ENCODE assay signal across 21 cellular contexts in the genomic region with DNA sequence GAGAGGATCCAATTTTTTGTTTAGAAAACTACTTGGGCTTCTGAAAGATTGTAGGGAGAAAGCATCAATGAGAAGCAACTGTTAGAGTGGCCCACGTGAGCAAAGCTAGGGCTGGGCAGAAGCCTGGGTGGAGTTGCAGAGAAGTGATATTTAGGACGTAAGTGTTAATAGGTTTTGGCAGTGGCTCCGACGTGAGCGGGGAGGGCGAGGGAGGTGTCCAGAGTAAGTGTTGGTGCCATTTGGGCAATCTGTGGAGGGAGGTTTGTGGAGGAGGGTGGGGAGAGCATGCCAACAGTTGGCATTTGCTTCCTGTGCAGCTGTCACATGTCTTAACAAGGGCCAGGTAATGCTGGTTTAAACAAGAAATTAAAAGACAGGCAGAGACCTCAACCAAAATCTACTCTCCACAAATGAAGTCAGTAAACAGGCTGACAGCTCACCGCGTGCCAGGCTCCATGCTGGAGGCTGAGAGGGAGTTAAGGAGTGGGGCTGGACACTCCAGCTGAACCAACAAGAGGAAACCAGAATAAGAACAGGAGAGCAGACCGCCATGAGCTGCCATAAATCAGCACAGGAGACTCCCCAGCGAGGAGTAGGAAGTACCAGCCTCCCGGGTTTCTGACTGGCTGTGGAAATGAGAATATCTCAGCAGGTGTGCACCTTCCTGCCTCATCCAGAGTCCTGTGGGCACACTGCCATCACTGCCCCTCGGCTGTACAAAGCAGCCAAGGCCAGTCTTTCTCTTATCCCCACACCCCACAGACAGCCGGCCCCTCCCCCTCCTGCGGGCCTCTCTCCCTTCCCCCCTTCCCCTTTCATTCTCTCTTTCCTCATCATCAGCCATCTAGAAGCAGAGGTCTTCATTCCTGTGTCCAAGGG.
DNase-seq lines count a peak whose midpoint lies in the region; ATAC-seq, FAIRE-seq and TF ChIP-seq lines count a peak whose summit lies in the region.
"Had no signal": no experiment of that assay in that cellular context is flagged by ENCODE, and none has a peak within 500 bp of the region (broad histone marks: within the 10 kb centered on the region; RNA-seq: fewer than 3 reads in every experiment).

No MANE protein-coding gene starts in this region.

- no peaks in the 10 kb centered on the region for H4K20me1 ChIP-seq in neural progenitor cell (ENCODE audit: low read depth)

- H3K4me2 ChIP-seq in neural progenitor cell = no peak overlapping the region

- H3F3A ChIP-seq in neural progenitor cell (ENCODE audit: low read depth) = no peaks in the 10 kb centered on the region

- peaks cover 33% of the 10 kb centered on the region for H3K4me1 Mint-ChIP-seq in neural progenitor cell
- H3K4me1 Mint-ChIP-seq in activated T-cell treated with anti-CD3 and anti-CD28 coated beads, Interleukin-2, amount 50 U/mL, for 72 hours (ENCODE audit: low read depth) = no peaks in the 10 kb centered on the region

- no peak overlapping the region for H3K4me3 ChIP-seq in neural progenitor cell
- H3K4me3 ChIP-seq: adrenal gland had no signal

- ATAC-seq in GM18868 (IDR thresholded peaks at IDR 0.05; ENCODE audit: unreplicated experiment) = no peak
- no peak for ATAC-seq in activated T-cell treated with anti-CD3 and anti-CD28 coated beads, Interleukin-2, amount 50 U/mL, for 72 hours (replicated peaks in 1 of 2)
- ATAC-seq: activated CD8-positive, alpha-beta T cell treated with anti-CD3 and anti-CD28 coated beads for 36 hours had no signal

- no peaks in the 10 kb centered on the region for H3K36me3 Mint-ChIP-seq in neural progenitor cell
- H3K36me3 Mint-ChIP-seq in activated T-cell treated with anti-CD3 and anti-CD28 coated beads, Interleukin-2, amount 50 U/mL, for 72 hours (ENCODE audit: insufficient read depth in 2 of 2) = no peaks in the 10 kb centered on the region
- H3K36me3 Mint-ChIP-seq: type B pancreatic cell had no signal

- DNase-seq in DMS53 (lab: John Stamatoyannopoulos, UW) = peak; percentile 18
- no peak for DNase-seq in DMS53 treated with DMSO at 0.1 percent for 48 hours (lab: John Stamatoyannopoulos, UW; ENCODE audit: unreplicated experiment)
- DNase-seq in NCI-H2029 treated with DMSO at 0.1 percent for 48 hours (lab: John Stamatoyannopoulos, UW) = peak; percentile 99
- peak; percentile 70 for DNase-seq in SHP77 treated with DMSO at 0.1 percent for 48 hours (lab: John Stamatoyannopoulos, UW)
- no peak for DNase-seq in neural progenitor cell (ENCODE audit: low spot score)
- no peak for DNase-seq in activated T-cell treated with anti-CD3 and anti-CD28 coated beads, Interleukin-2, amount 50 U/mL, for 72 hours
- no peak for DNase-seq in D721Med (ENCODE audit: insufficient read length, low spot score)
- DNase-seq: activated CD8-positive, alpha-beta T cell treated with anti-CD3 and anti-CD28 coated beads for 36 hours; adrenal gland; foreskin melanocyte; GOT3; mesendoderm; NCI-H526 treated with DMSO at 0.1 percent for 48 hours; T-helper 1 cell; WERI-Rb-1 had no signal

- no peak overlapping the region for H3K4me3 Mint-ChIP-seq in neural progenitor cell
- H3K4me3 Mint-ChIP-seq in activated T-cell treated with anti-CD3 and anti-CD28 coated beads, Interleukin-2, amount 50 U/mL, for 72 hours = no peak overlapping the region
- H3K4me3 Mint-ChIP-seq: activated CD8-positive, alpha-beta T cell treated with anti-CD3 and anti-CD28 coated beads for 36 hours; central memory CD8-positive, alpha-beta T cell; type B pancreatic cell had no signal

- H3K9ac ChIP-seq in neural progenitor cell = no peak overlapping the region

- H3K36me3 ChIP-seq in neural progenitor cell = no peaks in the 10 kb centered on the region
- H3K36me3 ChIP-seq: adrenal gland, WERI-Rb-1 had no signal

- H2AFZ ChIP-seq in neural progenitor cell (replicated peaks) = peak overlapping the region; percentile 34

- no peaks in the 10 kb centered on the region for H3K9me3 Mint-ChIP-seq in neural progenitor cell
- H3K9me3 Mint-ChIP-seq in activated T-cell treated with anti-CD3 and anti-CD28 coated beads, Interleukin-2, amount 50 U/mL, for 72 hours = no peaks in the 10 kb centered on the region
- H3K9me3 Mint-ChIP-seq: activated CD8-positive, alpha-beta T cell treated with anti-CD3 and anti-CD28 coated beads for 36 hours; central memory CD8-positive, alpha-beta T cell had no signal

- TF ChIP-seq CTCF in neural progenitor cell (IDR thresholded peaks at IDR 0.05) (no peak), D721Med (IDR thresholded peaks at IDR 0.05; ENCODE audit: insufficient read depth, missing control alignments) (no peak)

- H3K4me1 ChIP-seq in neural progenitor cell = peaks cover 8% of the 10 kb centered on the region
- H3K4me1 ChIP-seq: adrenal gland had no signal

- no peak for FAIRE-seq in D721Med (lab: Jason Lieb, UNC)
- FAIRE-seq: endometrium, G401.6, GM12891 had no signal

- H3K27me3 ChIP-seq in neural progenitor cell = no peaks in the 10 kb centered on the region

- H3K27ac ChIP-seq in neural progenitor cell = no peak overlapping the region
- H3K27ac ChIP-seq: adrenal gland, WERI-Rb-1 had no signal

- peak overlapping the region; percentile 59 for H3K27ac Mint-ChIP-seq in neural progenitor cell
- no peak overlapping the region for H3K27ac Mint-ChIP-seq in activated T-cell treated with anti-CD3 and anti-CD28 coated beads, Interleukin-2, amount 50 U/mL, for 72 hours
- H3K27ac Mint-ChIP-seq: activated CD8-positive, alpha-beta T cell treated with anti-CD3 and anti-CD28 coated beads for 36 hours; type B pancreatic cell had no signal

- H3K9me3 ChIP-seq in neural progenitor cell (ENCODE audit: low read depth) = no peaks in the 10 kb centered on the region
- H3K9me3 ChIP-seq: adrenal gland had no signal

- peaks cover 6% of the 10 kb centered on the region for H3K27me3 Mint-ChIP-seq in neural progenitor cell (ENCODE audit: insufficient read depth, low read depth)
- H3K27me3 Mint-ChIP-seq in activated T-cell treated with anti-CD3 and anti-CD28 coated beads, Interleukin-2, amount 50 U/mL, for 72 hours (ENCODE audit: low read depth) = peaks cover 43% of the 10 kb centered on the region

- no peaks in the 10 kb centered on the region for H3K79me2 ChIP-seq in neural progenitor cell (ENCODE audit: low read depth)

Comparison
In these comparisons a context has a peak if more than half of its experiments do, and no peak if none do; other contexts are left out.
1. DNase-seq: peak in DMS53 (single experiment), NCI-H2029 treated with DMSO at 0.1 percent for 48 hours (single experiment) and SHP77 treated with DMSO at 0.1 percent for 48 hours (single experiment); none in DMS53 treated with DMSO at 0.1 percent for 48 hours (single experiment), neural progenitor cell (single experiment), activated T-cell treated with anti-CD3 and anti-CD28 coated beads, Interleukin-2, amount 50 U/mL, for 72 hours (0 of 2) and D721Med (single experiment).